7 cellular contexts compared by ENCODE assay signal in genomic region chr5:23208959-23209431, GRCh38.
DNase-seq lines count a peak whose midpoint lies in the region; ATAC-seq, FAIRE-seq and TF ChIP-seq lines count a peak whose summit lies in the region.

No MANE protein-coding gene starts in this region.

- H3K9me1 ChIP-seq in endothelial cell of umbilical vein (replicated peaks; ENCODE audit: control insufficient read depth, extremely low read depth, insufficient read depth, low read length), result no peaks in the 10 kb centered on the region

- peaks cover 6% of the 10 kb centered on the region for H3K9me3 Mint-ChIP-seq in progenitor cell of endocrine pancreas (ENCODE audit: low read depth)

- no peaks in the 10 kb centered on the region for H3K36me3 Mint-ChIP-seq in progenitor cell of endocrine pancreas (ENCODE audit: insufficient read depth)

- POLR2A ChIA-PET in endothelial cell of umbilical vein (lab: Charles Lee), result no interaction called here

- no TSS peak for BruUV-seq in endothelial cell of umbilical vein (replicated peaks; lab: Mats Ljungman, UMichigan)

- ATAC-seq in GM21825 (IDR thresholded peaks at IDR 0.05; ENCODE audit: unreplicated experiment), result peak; percentile 75

- CTCF ChIA-PET in endothelial cell of umbilical vein (lab: Charles Lee), result interaction anchor here (0.9 kb wide), 1 partner anchor 16 kb away, joined by 3 read pairs; no protein-coding TSS in a partner anchor

- no peak overlapping the region for H3K9ac ChIP-seq in endothelial cell of umbilical vein (replicated peaks; ENCODE audit: extremely low read depth, insufficient read depth, low read length)

- H3K4me1 ChIP-seq in endothelial cell of umbilical vein (ENCODE audit: control insufficient read depth, extremely low read depth, insufficient read depth, low read length), result no peaks in the 10 kb centered on the region
- H3K4me1 ChIP-seq in effector memory CD4-positive, alpha-beta T cell (ENCODE audit: control insufficient read depth, insufficient read depth, low read length, poor library complexity, severe bottlenecking), result no peaks in the 10 kb centered on the region

- dilution Hi-C loops in endothelial cell of umbilical vein (cut with MboI; ENCODE audit: extremely low pct_ligation_motif_present, low sequenced_read_pairs), result no loop called here

- H3K27me3 ChIP-seq in endothelial cell of umbilical vein (ENCODE audit: control insufficient read depth in 2 of 2, insufficient read depth in 2 of 2, low read length in 2 of 2), result no peaks in the 10 kb centered on the region
- no peaks in the 10 kb centered on the region for H3K27me3 ChIP-seq in effector memory CD4-positive, alpha-beta T cell (replicated peaks; ENCODE audit: control insufficient read depth, insufficient read depth, low read length, poor library complexity, severe bottlenecking)

- H4K20me1 ChIP-seq in endothelial cell of umbilical vein (replicated peaks; ENCODE audit: control insufficient read depth, extremely low read depth, insufficient read depth, low read length), result no peaks in the 10 kb centered on the region

- no peak overlapping the region for H3K4me2 ChIP-seq in endothelial cell of umbilical vein (ENCODE audit: insufficient read depth, low read length)

- no peaks in the 10 kb centered on the region for H3K36me3 ChIP-seq in endothelial cell of umbilical vein (ENCODE audit: control insufficient read depth in 2 of 2, extremely low read depth in 1 of 2, insufficient read depth in 2 of 2, low read length in 2 of 2)
- no peaks in the 10 kb centered on the region for H3K36me3 ChIP-seq in effector memory CD4-positive, alpha-beta T cell (ENCODE audit: control insufficient read depth, insufficient read depth, low read length)

- TF ChIP-seq POLR2A in endothelial cell of umbilical vein (IDR thresholded peaks at IDR 0.05; ENCODE audit: low read depth, low read length), result no peak

- H3K79me2 ChIP-seq in endothelial cell of umbilical vein (ENCODE audit: control insufficient read depth, insufficient read depth, low read length), result no peaks in the 10 kb centered on the region

- no peak overlapping the region for H3K27ac Mint-ChIP-seq in progenitor cell of endocrine pancreas

- H3K4me1 Mint-ChIP-seq in progenitor cell of endocrine pancreas (ENCODE audit: low read depth), result no peaks in the 10 kb centered on the region

- H3K4me3 Mint-ChIP-seq in progenitor cell of endocrine pancreas (ENCODE audit: low read depth), result no peak overlapping the region

- no peaks in the 10 kb centered on the region for H3K27me3 Mint-ChIP-seq in progenitor cell of endocrine pancreas

- no peak overlapping the region for H3K27ac ChIP-seq in endothelial cell of umbilical vein (ENCODE audit: insufficient read depth, low read depth, low read length)
- no peak overlapping the region for H3K27ac ChIP-seq in effector memory CD4-positive, alpha-beta T cell (ENCODE audit: insufficient read depth, low read length, poor library complexity, severe bottlenecking)

- no peak overlapping the region for H2AFZ ChIP-seq in endothelial cell of umbilical vein (ENCODE audit: low read depth, low read length)

- H3K4me3 ChIP-seq in endothelial cell of umbilical vein (replicated peaks in 1 of 3; ENCODE audit: insufficient read depth in 1 of 3, low read depth in 1 of 3, low read length in 3 of 3), result no peak overlapping the region
- no peak overlapping the region for H3K4me3 ChIP-seq in effector memory CD4-positive, alpha-beta T cell (ENCODE audit: insufficient read depth, low read depth, low read length, poor library complexity, severe bottlenecking)

- no peak for FAIRE-seq in endothelial cell of umbilical vein (lab: Jason Lieb, UNC)

- peaks cover 3% of the 10 kb centered on the region for H3K9me3 ChIP-seq in endothelial cell of umbilical vein (replicated peaks; ENCODE audit: control insufficient read depth, insufficient read depth, low read length)
- no peaks in the 10 kb centered on the region for H3K9me3 ChIP-seq in effector memory CD4-positive, alpha-beta T cell (ENCODE audit: control insufficient read depth, low read length)

- intact Hi-C loops in endothelial cell of umbilical vein (cut with micrococcal nuclease), result no loop called here

- DNase-seq in endothelial cell of umbilical vein (ENCODE audit: low read depth, low spot score) (no peak), progenitor cell of endocrine pancreas (ENCODE audit: low spot score, unreplicated experiment) (no peak)
- DNase-seq in effector memory CD4-positive, alpha-beta T cell, result no peak

- TF ChIP-seq CTCF in GM12872 (IDR thresholded peaks at IDR 0.05; ENCODE audit: insufficient read depth, low read depth, low read length) (peak; percentile 69), LNCAP (IDR thresholded peaks at IDR 0.05) (peak; percentile 83), endothelial cell of umbilical vein (IDR thresholded peaks at IDR 0.05; ENCODE audit: extremely low read depth in 1 of 2, insufficient read depth in 1 of 2, low read depth in 1 of 2, low read length in 2 of 2) (peak; percentile 6 to 17), progenitor cell of endocrine pancreas (IDR thresholded peaks at IDR 0.05; ENCODE audit: unreplicated experiment) (peak; percentile 77)

TF ChIP-seq in PFSK-1, 5 proteins besides CTCF, POLR2A, EP300 and RAD21:
- TF ChIP-seq SIN3A (IDR thresholded peaks at IDR 0.05; ENCODE audit: borderline replicate concordance, insufficient read depth, low read length) (0 out of 2 replicates have a peak, but pooled peaks have one; percentile 34), FOXP2 (optimal IDR thresholded peaks at IDR 0.05; ENCODE audit: borderline replicate concordance, extremely low read depth, extremely low read length, insufficient read depth) (no peak)

TF ChIP-seq in endothelial cell of umbilical vein, 7 proteins besides CTCF, POLR2A, EP300 and RAD21:
- TF ChIP-seq POLR2AphosphoS5 (IDR thresholded peaks at IDR 0.05; ENCODE audit: insufficient read depth, low read depth, low read length) (no peak), JUN (IDR thresholded peaks at IDR 0.05; ENCODE audit: borderline replicate concordance, insufficient read depth, insufficient read length, low read depth) (no peak), FOS (IDR thresholded peaks at IDR 0.05; ENCODE audit: borderline replicate concordance, insufficient read depth, low read length) (no peak), EZH2 (IDR thresholded peaks at IDR 0.05; ENCODE audit: borderline replicate concordance, low read depth, low read length, severe bottlenecking) (no peak), GATA2 (IDR thresholded peaks at IDR 0.05; ENCODE audit: insufficient read depth, insufficient read length, low read depth, low read length) (no peak), MYC (IDR thresholded peaks at IDR 0.05; ENCODE audit: low read depth, low read length) (no peak), MAX (IDR thresholded peaks at IDR 0.05; ENCODE audit: insufficient read depth, insufficient read length) (no peak)

Comparison
In these comparisons a context has a peak if more than half of its experiments do, and no peak if none do; other contexts are left out.
1. CTCF ChIP-seq: peak in every context shown above with its lines; median percentile 83 in LNCAP; 77 in progenitor cell of endocrine pancreas; 69 in GM12872; 12 in endothelial cell of umbilical vein.